ENCODE assay signal across 8 cellular contexts in genomic region chr6:169654590-169655391, GRCh38. TPM values are rescaled to one million over a fixed set of nuclear protein-coding genes. Genes with fewer than 3 reads are reported as not detected.
DNase-seq lines count a peak whose midpoint lies in the region; ATAC-seq, FAIRE-seq and TF ChIP-seq lines count a peak whose summit lies in the region.

No MANE protein-coding gene starts in this region.

- peak; percentile 92 for ATAC-seq in GM21723 (IDR thresholded peaks at IDR 0.05; ENCODE audit: unreplicated experiment)
- peak; percentile 93 to 94 for ATAC-seq in naive B cell (ENCODE audit: low read depth in 2 of 2)

- H3K4me1 Mint-ChIP-seq in endothelial cell (ENCODE audit: unreplicated experiment) (no peaks in the 10 kb centered on the region), naive B cell (peaks cover 20 to 27% (median 22%) of the 10 kb centered on the region in 3 donors)

- no peaks in the 10 kb centered on the region for H3K9me3 Mint-ChIP-seq in endothelial cell (ENCODE audit: unreplicated experiment)
- H3K9me3 Mint-ChIP-seq in naive B cell: peaks cover 0 to 5% (median 0%) of the 10 kb centered on the region in 7 donors

- no peak overlapping the region for H3K27ac Mint-ChIP-seq in endothelial cell (ENCODE audit: unreplicated experiment)
- peak overlapping the region; percentile 56 to 94 (median 88) for H3K27ac Mint-ChIP-seq in naive B cell

- FAIRE-seq in HTR-8/SVneo (lab: Jason Lieb, UNC): no peak

- H3K36me3 Mint-ChIP-seq in endothelial cell (ENCODE audit: low read depth, unreplicated experiment): peaks cover 54% of the 10 kb centered on the region
- H3K36me3 Mint-ChIP-seq in naive B cell: peaks cover 17 to 24% of the 10 kb centered on the region in 2 donors

- no peak for TF ChIP-seq CTCF in endothelial cell (IDR thresholded peaks at IDR 0.05; ENCODE audit: unreplicated experiment)

- peak overlapping the region; percentile 62 for H3K4me3 Mint-ChIP-seq in endothelial cell (ENCODE audit: unreplicated experiment)
- H3K4me3 Mint-ChIP-seq in naive B cell: peak overlapping the region; percentile 88 to 96 (median 94)

- DNase-seq in DMS53 (lab: John Stamatoyannopoulos, UW) (peak; percentile 84), NCI-H1436 (lab: John Stamatoyannopoulos, UW) (peak; percentile 63), endothelial cell (ENCODE audit: low spot score) (no peak), naive B cell (peak; percentile 73), HTR-8/SVneo (ENCODE audit: insufficient read length, low spot score) (no peak)
- peak; percentile 67 for DNase-seq in activated CD8-positive, alpha-beta memory T cell treated with anti-CD3 and anti-CD28 coated beads, Interleukin-2, amount 50 U/mL, for 4 hours
- DNase-seq in stimulated activated CD8-positive, alpha-beta memory T cell treated with anti-CD3 and anti-CD28 coated beads, Interleukin-7, amount 100 ng/mL, for 48 hours (ENCODE audit: extremely low read depth in 1 of 2, low read depth in 1 of 2): peak; percentile 11 to 26

- H3K27me3 Mint-ChIP-seq in endothelial cell (ENCODE audit: unreplicated experiment): peaks cover 12% of the 10 kb centered on the region
- H3K27me3 Mint-ChIP-seq in naive B cell: no peaks in the 10 kb centered on the region

RNA-seq across cellular contexts. Expression of gene WDR27, which starts 47.0 kb away (rescaled TPM):
- 59.0 TPM for total RNA-seq in endothelial cell (ENCODE audit: unreplicated experiment)
- 10 to 100 TPM in 5 of 6 donors, 1 to 10 TPM in 1; 9.9 to 17.8 (median 15.2) TPM for polyA plus RNA-seq in naive B cell (ENCODE audit: low read depth in 6 of 6)

RNA-seq across cellular contexts. Expression of gene C6orf120, which starts 47.1 kb away (rescaled TPM):
- total RNA-seq in endothelial cell (ENCODE audit: unreplicated experiment): 34.2 TPM
- polyA plus RNA-seq in naive B cell (ENCODE audit: low read depth in 6 of 6): 10 to 100 TPM in 2 of 6 donors, 1 to 10 TPM in 4; 8.2 to 12.1 (median 9.2) TPM

Comparison
In these comparisons a context has a peak if more than half of its experiments do, and no peak if none do; other contexts are left out.
1. DNase-seq: peak in DMS53 (single experiment), NCI-H1436 (single experiment), activated CD8-positive, alpha-beta memory T cell treated with anti-CD3 and anti-CD28 coated beads, Interleukin-2, amount 50 U/mL, for 4 hours (single experiment), naive B cell (single experiment) and stimulated activated CD8-positive, alpha-beta memory T cell treated with anti-CD3 and anti-CD28 coated beads, Interleukin-7, amount 100 ng/mL, for 48 hours (2 of 2); none in endothelial cell (single experiment) and HTR-8/SVneo (single experiment).